Comparison of ENCODE assay signal across 1 cellular context in the genomic region with DNA sequence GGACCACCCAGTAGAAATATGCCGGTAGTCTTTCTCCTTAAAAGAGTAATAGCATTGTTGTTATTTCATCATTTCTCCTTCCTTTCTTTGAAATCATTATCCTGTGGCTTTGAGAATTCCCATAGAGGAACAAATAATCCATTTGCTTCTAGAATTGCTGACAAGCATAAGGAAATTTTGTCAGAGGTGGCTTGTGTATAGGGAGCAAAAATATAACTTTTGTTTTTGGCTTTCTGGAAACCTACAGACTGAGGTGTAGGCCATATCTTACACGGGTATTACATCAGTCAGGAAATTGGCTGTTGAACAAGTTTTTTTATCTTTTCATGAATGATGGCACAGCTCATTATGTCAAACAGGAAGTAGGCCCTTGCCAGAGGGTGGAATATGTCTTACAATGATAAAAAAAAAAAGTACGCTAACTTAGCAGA.
TF ChIP-seq lines count a peak whose summit lies in the region.

No MANE protein-coding gene starts in this region.

TF ChIP-seq in K562, 482 proteins besides CTCF, POLR2A, EP300 and RAD21 (continued from another document and continues in another):
- TF ChIP-seq, protein P1, sequence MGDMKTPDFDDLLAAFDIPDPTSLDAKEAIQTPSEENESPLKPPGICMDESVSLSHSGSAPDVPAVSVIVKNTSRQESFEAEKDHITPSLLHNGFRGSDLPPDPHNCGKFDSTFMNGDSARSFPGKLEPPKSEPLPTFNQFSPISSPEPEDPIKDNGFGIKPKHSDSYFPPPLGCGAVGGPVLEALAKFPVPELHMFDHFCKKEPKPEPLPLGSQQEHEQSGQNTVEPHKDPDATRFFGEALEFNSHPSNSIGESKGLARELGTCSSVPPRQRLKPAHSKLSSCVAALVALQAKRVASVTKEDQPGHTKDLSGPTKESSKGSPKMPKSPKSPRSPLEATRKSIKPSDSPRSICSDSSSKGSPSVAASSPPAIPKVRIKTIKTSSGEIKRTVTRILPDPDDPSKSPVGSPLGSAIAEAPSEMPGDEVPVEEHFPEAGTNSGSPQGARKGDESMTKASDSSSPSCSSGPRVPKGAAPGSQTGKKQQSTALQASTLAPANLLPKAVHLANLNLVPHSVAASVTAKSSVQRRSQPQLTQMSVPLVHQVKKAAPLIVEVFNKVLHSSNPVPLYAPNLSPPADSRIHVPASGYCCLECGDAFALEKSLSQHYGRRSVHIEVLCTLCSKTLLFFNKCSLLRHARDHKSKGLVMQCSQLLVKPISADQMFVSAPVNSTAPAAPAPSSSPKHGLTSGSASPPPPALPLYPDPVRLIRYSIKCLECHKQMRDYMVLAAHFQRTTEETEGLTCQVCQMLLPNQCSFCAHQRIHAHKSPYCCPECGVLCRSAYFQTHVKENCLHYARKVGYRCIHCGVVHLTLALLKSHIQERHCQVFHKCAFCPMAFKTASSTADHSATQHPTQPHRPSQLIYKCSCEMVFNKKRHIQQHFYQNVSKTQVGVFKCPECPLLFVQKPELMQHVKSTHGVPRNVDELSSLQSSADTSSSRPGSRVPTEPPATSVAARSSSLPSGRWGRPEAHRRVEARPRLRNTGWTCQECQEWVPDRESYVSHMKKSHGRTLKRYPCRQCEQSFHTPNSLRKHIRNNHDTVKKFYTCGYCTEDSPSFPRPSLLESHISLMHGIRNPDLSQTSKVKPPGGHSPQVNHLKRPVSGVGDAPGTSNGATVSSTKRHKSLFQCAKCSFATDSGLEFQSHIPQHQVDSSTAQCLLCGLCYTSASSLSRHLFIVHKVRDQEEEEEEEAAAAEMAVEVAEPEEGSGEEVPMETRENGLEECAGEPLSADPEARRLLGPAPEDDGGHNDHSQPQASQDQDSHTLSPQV (IDR thresholded peaks at IDR 0.05) = peak; percentile 42; the same call in 1 of the 2 replicates
- TF ChIP-seq GTF2A2 (tag; IDR thresholded peaks at IDR 0.05) (no peak), ZNF184 (CRISPR knock-in tag; IDR thresholded peaks at IDR 0.05) (no peak), TAF7 (tag; IDR thresholded peaks at IDR 0.05) (no peak), DMBX1 (CRISPR knock-in tag; IDR thresholded peaks at IDR 0.05; ENCODE audit: borderline replicate concordance) (peak; percentile 81; the same call in 1 of the 2 replicates), RUNX1 (IDR thresholded peaks at IDR 0.05; ENCODE audit: low read depth) (no peak), CCAR2 (IDR thresholded peaks at IDR 0.05; ENCODE audit: low read depth, low read length) (no peak), MEIS2 (IDR thresholded peaks at IDR 0.05; ENCODE audit: partially characterized antibody) (peak; percentile 86), ZNF561 (CRISPR knock-in tag; conservative IDR thresholded peaks at IDR 0.05) (no peak), ZBTB8A (IDR thresholded peaks at IDR 0.05; ENCODE audit: partially characterized antibody) (no peak), NCOA2 (IDR thresholded peaks at IDR 0.05; ENCODE audit: partially characterized antibody in 2 of 2) (no peak), HEY1 (CRISPR knock-in tag; IDR thresholded peaks at IDR 0.05; ENCODE audit: borderline replicate concordance) (no peak), ESRRB (CRISPR knock-in tag; IDR thresholded peaks at IDR 0.05; ENCODE audit: borderline replicate concordance) (no peak), NFXL1 (CRISPR knock-in tag; IDR thresholded peaks at IDR 0.05) (no peak), C11orf30 (IDR thresholded peaks at IDR 0.05; ENCODE audit: low read depth) (peak; percentile 57; the same call in 1 of the 2 replicates), NRF1 (conservative IDR thresholded peaks at IDR 0.05 in 1 of 2, IDR thresholded peaks at IDR 0.05 in 1 of 2) (no peak), SOX6 (IDR thresholded peaks at IDR 0.05) (peak; percentile 61), TCF7L2 (IDR thresholded peaks at IDR 0.05; ENCODE audit: low read depth, low read length) (no peak), JUND (IDR thresholded peaks at IDR 0.05; ENCODE audit: borderline replicate concordance, low read depth, low read length) (peak; percentile 80), JUND (tag; IDR thresholded peaks at IDR 0.05; ENCODE audit: borderline replicate concordance, low read depth, low read length) (peak; percentile 69), FOXJ3 (CRISPR knock-in tag; IDR thresholded peaks at IDR 0.05) (no peak), ZNF263 (CRISPR knock-in tag; IDR thresholded peaks at IDR 0.05; ENCODE audit: borderline replicate concordance) (no peak), MYC (IDR thresholded peaks at IDR 0.05; ENCODE audit: low read depth, low read length) (no peak), MYC (CRISPR knock-in tag; IDR thresholded peaks at IDR 0.05; ENCODE audit: borderline replicate concordance, low read depth) (no peak), BCL6 (CRISPR knock-in tag; IDR thresholded peaks at IDR 0.05) (no peak), MBD2 (IDR thresholded peaks at IDR 0.05; ENCODE audit: borderline replicate concordance, low read depth) (no peak), SMAD1 (IDR thresholded peaks at IDR 0.05; ENCODE audit: low read depth, low read length, partially characterized antibody) (no peak), POLR3G (IDR thresholded peaks at IDR 0.05; ENCODE audit: extremely low read depth, insufficient read length, insufficient replicate concordance) (no peak), ETV1 (tag; conservative IDR thresholded peaks at IDR 0.05; ENCODE audit: low read depth) (peak; percentile 96), RBM25 (IDR thresholded peaks at IDR 0.05; ENCODE audit: low read depth, low read length, severe bottlenecking) (no peak), ZNF586 (CRISPR knock-in tag; conservative IDR thresholded peaks at IDR 0.05) (0 out of 2 replicates have a peak, but pooled peaks have one; percentile 29), KLF1 (tag; IDR thresholded peaks at IDR 0.05) (no peak), NR2C2 (CRISPR knock-in tag; IDR thresholded peaks at IDR 0.05) (no peak), NR2C2 (tag; IDR thresholded peaks at IDR 0.05) (no peak), ZNF23 (CRISPR knock-in tag; IDR thresholded peaks at IDR 0.05) (no peak), NR4A1 (CRISPR knock-in tag; IDR thresholded peaks at IDR 0.05) (no peak), NR4A1 (tag; IDR thresholded peaks at IDR 0.05) (no peak), KAT8 (IDR thresholded peaks at IDR 0.05; ENCODE audit: low read depth) (no peak), FOXP1 (CRISPR knock-in tag; IDR thresholded peaks at IDR 0.05) (no peak)
- TF ChIP-seq, protein P2, sequence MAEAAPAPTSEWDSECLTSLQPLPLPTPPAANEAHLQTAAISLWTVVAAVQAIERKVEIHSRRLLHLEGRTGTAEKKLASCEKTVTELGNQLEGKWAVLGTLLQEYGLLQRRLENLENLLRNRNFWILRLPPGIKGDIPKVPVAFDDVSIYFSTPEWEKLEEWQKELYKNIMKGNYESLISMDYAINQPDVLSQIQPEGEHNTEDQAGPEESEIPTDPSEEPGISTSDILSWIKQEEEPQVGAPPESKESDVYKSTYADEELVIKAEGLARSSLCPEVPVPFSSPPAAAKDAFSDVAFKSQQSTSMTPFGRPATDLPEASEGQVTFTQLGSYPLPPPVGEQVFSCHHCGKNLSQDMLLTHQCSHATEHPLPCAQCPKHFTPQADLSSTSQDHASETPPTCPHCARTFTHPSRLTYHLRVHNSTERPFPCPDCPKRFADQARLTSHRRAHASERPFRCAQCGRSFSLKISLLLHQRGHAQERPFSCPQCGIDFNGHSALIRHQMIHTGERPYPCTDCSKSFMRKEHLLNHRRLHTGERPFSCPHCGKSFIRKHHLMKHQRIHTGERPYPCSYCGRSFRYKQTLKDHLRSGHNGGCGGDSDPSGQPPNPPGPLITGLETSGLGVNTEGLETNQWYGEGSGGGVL (CRISPR knock-in tag; IDR thresholded peaks at IDR 0.05) = no peak
- TF ChIP-seq, protein P3, sequence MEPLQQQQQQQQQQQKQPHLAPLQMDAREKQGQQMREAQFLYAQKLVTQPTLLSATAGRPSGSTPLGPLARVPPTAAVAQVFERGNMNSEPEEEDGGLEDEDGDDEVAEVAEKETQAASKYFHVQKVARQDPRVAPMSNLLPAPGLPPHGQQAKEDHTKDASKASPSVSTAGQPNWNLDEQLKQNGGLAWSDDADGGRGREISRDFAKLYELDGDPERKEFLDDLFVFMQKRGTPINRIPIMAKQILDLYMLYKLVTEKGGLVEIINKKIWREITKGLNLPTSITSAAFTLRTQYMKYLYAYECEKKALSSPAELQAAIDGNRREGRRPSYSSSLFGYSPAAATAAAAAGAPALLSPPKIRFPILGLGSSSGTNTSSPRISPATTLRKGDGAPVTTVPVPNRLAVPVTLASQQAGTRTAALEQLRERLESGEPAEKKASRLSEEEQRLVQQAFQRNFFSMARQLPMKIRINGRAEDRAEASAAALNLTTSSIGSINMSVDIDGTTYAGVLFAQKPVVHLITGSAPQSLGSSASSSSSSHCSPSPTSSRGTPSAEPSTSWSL (CRISPR knock-in tag; IDR thresholded peaks at IDR 0.05; ENCODE audit: borderline replicate concordance) = no peak
- TF ChIP-seq, protein P4, sequence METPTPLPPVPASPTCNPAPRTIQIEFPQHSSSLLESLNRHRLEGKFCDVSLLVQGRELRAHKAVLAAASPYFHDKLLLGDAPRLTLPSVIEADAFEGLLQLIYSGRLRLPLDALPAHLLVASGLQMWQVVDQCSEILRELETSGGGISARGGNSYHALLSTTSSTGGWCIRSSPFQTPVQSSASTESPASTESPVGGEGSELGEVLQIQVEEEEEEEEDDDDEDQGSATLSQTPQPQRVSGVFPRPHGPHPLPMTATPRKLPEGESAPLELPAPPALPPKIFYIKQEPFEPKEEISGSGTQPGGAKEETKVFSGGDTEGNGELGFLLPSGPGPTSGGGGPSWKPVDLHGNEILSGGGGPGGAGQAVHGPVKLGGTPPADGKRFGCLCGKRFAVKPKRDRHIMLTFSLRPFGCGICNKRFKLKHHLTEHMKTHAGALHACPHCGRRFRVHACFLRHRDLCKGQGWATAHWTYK (CRISPR knock-in tag; IDR thresholded peaks at IDR 0.05) = no peak
- TF ChIP-seq, protein P5, sequence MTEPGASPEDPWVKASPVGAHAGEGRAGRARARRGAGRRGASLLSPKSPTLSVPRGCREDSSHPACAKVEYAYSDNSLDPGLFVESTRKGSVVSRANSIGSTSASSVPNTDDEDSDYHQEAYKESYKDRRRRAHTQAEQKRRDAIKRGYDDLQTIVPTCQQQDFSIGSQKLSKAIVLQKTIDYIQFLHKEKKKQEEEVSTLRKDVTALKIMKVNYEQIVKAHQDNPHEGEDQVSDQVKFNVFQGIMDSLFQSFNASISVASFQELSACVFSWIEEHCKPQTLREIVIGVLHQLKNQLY (CRISPR knock-in tag; conservative IDR thresholded peaks at IDR 0.05) = 0 out of 4 replicates have a peak, but pooled peaks of 1 of the 2 experiments have one; percentile 27
- TF ChIP-seq, protein P6, sequence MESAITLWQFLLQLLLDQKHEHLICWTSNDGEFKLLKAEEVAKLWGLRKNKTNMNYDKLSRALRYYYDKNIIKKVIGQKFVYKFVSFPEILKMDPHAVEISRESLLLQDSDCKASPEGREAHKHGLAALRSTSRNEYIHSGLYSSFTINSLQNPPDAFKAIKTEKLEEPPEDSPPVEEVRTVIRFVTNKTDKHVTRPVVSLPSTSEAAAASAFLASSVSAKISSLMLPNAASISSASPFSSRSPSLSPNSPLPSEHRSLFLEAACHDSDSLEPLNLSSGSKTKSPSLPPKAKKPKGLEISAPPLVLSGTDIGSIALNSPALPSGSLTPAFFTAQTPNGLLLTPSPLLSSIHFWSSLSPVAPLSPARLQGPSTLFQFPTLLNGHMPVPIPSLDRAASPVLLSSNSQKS (CRISPR knock-in tag; IDR thresholded peaks at IDR 0.05) = no peak
- TF ChIP-seq, protein P7, sequence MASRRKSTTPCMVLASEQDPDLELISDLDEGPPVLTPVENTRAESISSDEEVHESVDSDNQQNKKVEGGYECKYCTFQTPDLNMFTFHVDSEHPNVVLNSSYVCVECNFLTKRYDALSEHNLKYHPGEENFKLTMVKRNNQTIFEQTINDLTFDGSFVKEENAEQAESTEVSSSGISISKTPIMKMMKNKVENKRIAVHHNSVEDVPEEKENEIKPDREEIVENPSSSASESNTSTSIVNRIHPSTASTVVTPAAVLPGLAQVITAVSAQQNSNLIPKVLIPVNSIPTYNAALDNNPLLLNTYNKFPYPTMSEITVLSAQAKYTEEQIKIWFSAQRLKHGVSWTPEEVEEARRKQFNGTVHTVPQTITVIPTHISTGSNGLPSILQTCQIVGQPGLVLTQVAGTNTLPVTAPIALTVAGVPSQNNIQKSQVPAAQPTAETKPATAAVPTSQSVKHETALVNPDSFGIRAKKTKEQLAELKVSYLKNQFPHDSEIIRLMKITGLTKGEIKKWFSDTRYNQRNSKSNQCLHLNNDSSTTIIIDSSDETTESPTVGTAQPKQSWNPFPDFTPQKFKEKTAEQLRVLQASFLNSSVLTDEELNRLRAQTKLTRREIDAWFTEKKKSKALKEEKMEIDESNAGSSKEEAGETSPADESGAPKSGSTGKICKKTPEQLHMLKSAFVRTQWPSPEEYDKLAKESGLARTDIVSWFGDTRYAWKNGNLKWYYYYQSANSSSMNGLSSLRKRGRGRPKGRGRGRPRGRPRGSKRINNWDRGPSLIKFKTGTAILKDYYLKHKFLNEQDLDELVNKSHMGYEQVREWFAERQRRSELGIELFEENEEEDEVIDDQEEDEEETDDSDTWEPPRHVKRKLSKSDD (conservative IDR thresholded peaks at IDR 0.05; ENCODE audit: low read length) = no peak
- TF ChIP-seq, protein P8, sequence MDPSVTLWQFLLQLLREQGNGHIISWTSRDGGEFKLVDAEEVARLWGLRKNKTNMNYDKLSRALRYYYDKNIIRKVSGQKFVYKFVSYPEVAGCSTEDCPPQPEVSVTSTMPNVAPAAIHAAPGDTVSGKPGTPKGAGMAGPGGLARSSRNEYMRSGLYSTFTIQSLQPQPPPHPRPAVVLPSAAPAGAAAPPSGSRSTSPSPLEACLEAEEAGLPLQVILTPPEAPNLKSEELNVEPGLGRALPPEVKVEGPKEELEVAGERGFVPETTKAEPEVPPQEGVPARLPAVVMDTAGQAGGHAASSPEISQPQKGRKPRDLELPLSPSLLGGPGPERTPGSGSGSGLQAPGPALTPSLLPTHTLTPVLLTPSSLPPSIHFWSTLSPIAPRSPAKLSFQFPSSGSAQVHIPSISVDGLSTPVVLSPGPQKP (CRISPR knock-in tag; IDR thresholded peaks at IDR 0.05) = no peak
